9 cellular contexts compared by ENCODE assay signal in the genomic region with DNA sequence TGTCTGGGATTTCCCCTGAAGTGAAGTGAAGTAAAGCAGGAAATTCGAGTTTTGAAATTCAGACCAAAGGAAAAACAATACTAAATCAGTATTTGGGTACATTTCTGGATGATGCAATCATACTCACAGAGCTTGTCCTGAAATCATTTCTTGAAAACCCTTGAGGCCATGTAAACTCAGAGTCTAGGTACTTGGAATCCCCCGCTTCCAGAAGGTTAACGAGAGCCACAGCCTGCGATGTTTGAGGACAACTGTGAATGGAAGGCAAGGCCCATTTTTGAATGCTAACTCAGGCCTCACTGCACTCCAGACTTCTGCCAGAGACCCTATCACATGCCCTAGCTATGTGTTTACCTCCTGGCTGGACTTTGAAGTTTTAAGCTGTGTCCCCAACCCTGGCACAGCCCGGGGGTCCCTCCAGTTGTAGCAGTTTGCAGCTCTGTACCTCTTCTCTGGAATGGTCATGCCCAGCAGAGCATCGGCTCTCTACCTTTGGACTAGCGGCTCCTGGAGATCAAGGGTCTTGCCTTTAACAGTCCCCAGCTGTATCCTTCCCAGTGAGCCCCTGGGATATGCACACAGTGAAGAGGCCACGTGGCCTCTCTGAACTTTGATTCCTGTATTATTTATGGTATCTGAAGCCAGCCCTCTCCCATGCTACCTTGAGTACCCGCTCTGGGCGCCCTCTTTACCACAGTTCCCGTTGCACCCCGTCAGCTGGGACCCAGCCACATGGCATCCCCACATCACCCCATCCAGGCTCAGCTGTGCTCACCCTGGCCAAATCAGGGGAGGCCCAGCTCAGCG. TPM values are rescaled to one million over a fixed set of nuclear protein-coding genes. Genes with fewer than 3 reads are reported as not detected.
DNase-seq lines count a peak whose midpoint lies in the region; ATAC-seq and TF ChIP-seq lines count a peak whose summit lies in the region.
"Had no signal": no experiment of that assay in that cellular context is flagged by ENCODE, and none has a peak within 500 bp of the region (broad histone marks: within the 10 kb centered on the region; RNA-seq: fewer than 3 reads in every experiment).

No MANE protein-coding gene starts in this region.

- H3K9me3 ChIP-seq in WERI-Rb-1 (ENCODE audit: severe bottlenecking) (no peaks in the 10 kb centered on the region), cardiac muscle cell (ENCODE audit: low read depth) (no peaks in the 10 kb centered on the region), skeletal muscle satellite cell (replicated peaks; ENCODE audit: low read length) (no peaks in the 10 kb centered on the region)

- peak; percentile 69 for DNase-seq in H4 (ENCODE audit: low spot score)
- no peak for DNase-seq in WERI-Rb-1
- no peak for DNase-seq in cardiac muscle cell (ENCODE audit: low read depth in 1 of 2, low spot score in 1 of 2)
- no peak for DNase-seq in GOT3 (lab: John Stamatoyannopoulos, UW)
- DNase-seq in NCI-H748 treated with DMSO at 0.1 percent for 48 hours (lab: John Stamatoyannopoulos, UW) = no peak
- DNase-seq in SHP77 treated with DMSO at 0.1 percent for 48 hours (lab: John Stamatoyannopoulos, UW) = no peak

- H3K4me3 ChIP-seq in WERI-Rb-1 (ENCODE audit: low read depth, low read length) (no peak overlapping the region), cardiac muscle cell (no peak overlapping the region), skeletal muscle satellite cell (ENCODE audit: low read length) (peak overlapping the region; percentile 6)

- TF ChIP-seq CTCF in WERI-Rb-1 (IDR thresholded peaks at IDR 0.05; ENCODE audit: low read depth, low read length) (no peak), cardiac muscle cell (IDR thresholded peaks at IDR 0.05; ENCODE audit: low read depth, low read length) (no peak)

- H3K27ac ChIP-seq in WERI-Rb-1 (peak overlapping the region; percentile 48; the same call in 1 of the 2 replicates), cardiac muscle cell (peak overlapping the region; percentile 79)

- H3K36me3 ChIP-seq in WERI-Rb-1 (no peaks in the 10 kb centered on the region), cardiac muscle cell (no peaks in the 10 kb centered on the region), skeletal muscle satellite cell (ENCODE audit: insufficient read depth, low read length) (no peaks in the 10 kb centered on the region)

- peak overlapping the region; percentile 74 for H3K4me2 ChIP-seq in skeletal muscle satellite cell (ENCODE audit: low read length)

- H3K4me1 ChIP-seq in cardiac muscle cell (ENCODE audit: low read depth) = peaks cover 27% of the 10 kb centered on the region
- peaks cover 60% of the 10 kb centered on the region for H3K4me1 ChIP-seq in skeletal muscle satellite cell (ENCODE audit: control insufficient read depth, insufficient read depth, low read length)

- ATAC-seq in GM18517 (IDR thresholded peaks at IDR 0.05; ENCODE audit: unreplicated experiment) = no peak

- H3K27me3 ChIP-seq in WERI-Rb-1 (ENCODE audit: insufficient read depth, low read depth, severe bottlenecking) (no peaks in the 10 kb centered on the region), cardiac muscle cell (no peaks in the 10 kb centered on the region), skeletal muscle satellite cell (ENCODE audit: control insufficient read depth, insufficient read depth, low read length) (no peaks in the 10 kb centered on the region)

- peak overlapping the region; percentile 85 for H3K9ac ChIP-seq in skeletal muscle satellite cell (ENCODE audit: low read depth, low read length)

RNA-seq across cellular contexts. Expression of a gene that starts 5.6 kb away (rescaled TPM):
- 966 and 1,264 TPM in 2 replicates for total RNA-seq in H4 (2014; rRNA removed; shearing (Covaris generic))
- 679 and 858 TPM in 2 replicates for total RNA-seq in cardiac muscle cell
- polyA plus RNA-seq in cardiac muscle cell = 2,885 and 3,180 TPM in 2 replicates
- 1,132 and 1,151 TPM in 2 replicates for total RNA-seq in skeletal muscle satellite cell (2012; rRNA removed)

RNA-seq across cellular contexts. Expression of a gene that starts 22.8 kb away (rescaled TPM):
- total RNA-seq in H4 (2014; rRNA removed; shearing (Covaris generic)) = 0.39 and 0.62 TPM in 2 replicates
- total RNA-seq in cardiac muscle cell = 0.27 and 0.39 TPM in 2 replicates
- 0.17 and 0.34 TPM in 2 replicates for polyA plus RNA-seq in cardiac muscle cell
- 3.1 and 6.6 TPM in 2 replicates for total RNA-seq in skeletal muscle satellite cell (2012; rRNA removed)
- total RNA-seq: T-helper 2 cell treated with Interferon-gamma antibody and Interleukin-4, amounts not matched to agents 100 ng/mL and 5 ng/mL, for 36 hours had no signal

RNA-seq across cellular contexts. Expression of a gene that starts 55.6 kb away (rescaled TPM):
- 2.3 and 7.4 TPM in 2 replicates for total RNA-seq in H4 (2014; rRNA removed; shearing (Covaris generic))
- 6.7 and 11.6 TPM in 2 replicates for total RNA-seq in cardiac muscle cell
- 8.3 and 14.6 TPM in 2 replicates for polyA plus RNA-seq in cardiac muscle cell
- total RNA-seq in skeletal muscle satellite cell (2012; rRNA removed) = 6.6 and 56.8 TPM in 2 replicates
- total RNA-seq: T-helper 2 cell treated with Interferon-gamma antibody and Interleukin-4, amounts not matched to agents 100 ng/mL and 5 ng/mL, for 36 hours had no signal
